1 cellular context compared by ENCODE assay signal in the genomic region with DNA sequence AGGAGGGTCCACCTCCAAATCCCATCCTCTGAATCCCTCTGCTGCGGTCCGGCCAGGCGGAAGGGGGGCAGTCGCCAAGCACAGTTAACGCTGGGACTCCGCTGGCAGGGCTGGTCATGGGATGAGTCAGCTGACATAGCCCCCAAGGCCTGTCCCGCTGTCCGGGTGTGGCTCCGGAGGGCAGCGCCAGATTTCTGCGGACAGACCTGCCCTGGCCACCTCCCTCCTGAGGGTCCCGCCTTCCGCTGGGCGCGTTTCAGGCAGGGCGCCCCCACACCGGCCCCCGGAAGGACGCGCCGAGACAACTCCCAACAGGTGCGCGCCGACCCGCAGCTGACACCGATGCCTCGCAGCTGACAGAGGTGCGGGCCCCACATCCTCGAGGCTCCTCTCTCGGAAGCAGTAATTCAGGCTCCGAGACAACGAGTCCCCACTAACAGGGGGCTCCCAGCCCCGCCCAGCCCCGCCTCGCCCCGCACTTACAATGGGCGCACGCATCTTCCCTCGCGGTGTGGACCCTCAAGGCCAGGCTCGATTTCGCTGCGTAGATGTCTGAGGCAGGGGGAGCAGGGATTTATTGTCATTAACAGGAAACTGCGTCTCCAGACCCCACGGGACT.
A peak's percentile ranks its signal among the peaks of the same experiment; 100 is the strongest.
TF ChIP-seq lines count a peak whose summit lies in the region.

No MANE protein-coding gene starts in this region.

TF ChIP-seq in H1, 55 proteins besides CTCF, POLR2A, EP300 and RAD21:
- TF ChIP-seq RFX5 (IDR thresholded peaks at IDR 0.05; ENCODE audit: borderline replicate concordance, low read depth, low read length) = no peak
- TF ChIP-seq TAF7 (optimal IDR thresholded peaks at IDR 0.05; ENCODE audit: borderline replicate concordance, low read depth, low read length) = no peak
- TF ChIP-seq, protein P1, sequence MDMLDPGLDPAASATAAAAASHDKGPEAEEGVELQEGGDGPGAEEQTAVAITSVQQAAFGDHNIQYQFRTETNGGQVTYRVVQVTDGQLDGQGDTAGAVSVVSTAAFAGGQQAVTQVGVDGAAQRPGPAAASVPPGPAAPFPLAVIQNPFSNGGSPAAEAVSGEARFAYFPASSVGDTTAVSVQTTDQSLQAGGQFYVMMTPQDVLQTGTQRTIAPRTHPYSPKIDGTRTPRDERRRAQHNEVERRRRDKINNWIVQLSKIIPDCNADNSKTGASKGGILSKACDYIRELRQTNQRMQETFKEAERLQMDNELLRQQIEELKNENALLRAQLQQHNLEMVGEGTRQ (IDR thresholded peaks at IDR 0.05; ENCODE audit: low read length) = peak; percentile 79; the same call in 1 of the 2 replicates
- TF ChIP-seq SAP30 (IDR thresholded peaks at IDR 0.05; ENCODE audit: insufficient read depth, insufficient replicate concordance, low read length) = peak; percentile 36
- no peak for TF ChIP-seq BRCA1 (IDR thresholded peaks at IDR 0.05; ENCODE audit: low read depth, low read length)
- no peak for TF ChIP-seq RXRA (IDR thresholded peaks at IDR 0.05; ENCODE audit: insufficient read depth, low read depth, low read length)
- no peak; the same call in 1 of the 2 replicates for TF ChIP-seq PHF8 (conservative IDR thresholded peaks at IDR 0.05; ENCODE audit: low read depth, low read length)
- TF ChIP-seq HDAC2 (IDR thresholded peaks at IDR 0.05; ENCODE audit: borderline replicate concordance in 1 of 2, low read depth in 2 of 2, low read length in 2 of 2) = no peak
- no peak for TF ChIP-seq CBX8 (IDR thresholded peaks at IDR 0.05; ENCODE audit: borderline replicate concordance, low read depth, low read length)
- TF ChIP-seq SIN3A (conservative IDR thresholded peaks at IDR 0.05 in 1 of 2, IDR thresholded peaks at IDR 0.05 in 1 of 2; ENCODE audit: low read depth in 1 of 2, low read length in 2 of 2) = peak; percentile 47 to 51; a peak in 3 of 4 replicates
- TF ChIP-seq, protein P2, sequence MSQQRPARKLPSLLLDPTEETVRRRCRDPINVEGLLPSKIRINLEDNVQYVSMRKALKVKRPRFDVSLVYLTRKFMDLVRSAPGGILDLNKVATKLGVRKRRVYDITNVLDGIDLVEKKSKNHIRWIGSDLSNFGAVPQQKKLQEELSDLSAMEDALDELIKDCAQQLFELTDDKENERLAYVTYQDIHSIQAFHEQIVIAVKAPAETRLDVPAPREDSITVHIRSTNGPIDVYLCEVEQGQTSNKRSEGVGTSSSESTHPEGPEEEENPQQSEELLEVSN (IDR thresholded peaks at IDR 0.05) = peak; percentile 67
- TF ChIP-seq JUN (IDR thresholded peaks at IDR 0.05; ENCODE audit: low read depth, low read length) = no peak
- no peak for TF ChIP-seq YY1 (IDR thresholded peaks at IDR 0.05; ENCODE audit: low read depth, low read length)
- TF ChIP-seq, protein P3, sequence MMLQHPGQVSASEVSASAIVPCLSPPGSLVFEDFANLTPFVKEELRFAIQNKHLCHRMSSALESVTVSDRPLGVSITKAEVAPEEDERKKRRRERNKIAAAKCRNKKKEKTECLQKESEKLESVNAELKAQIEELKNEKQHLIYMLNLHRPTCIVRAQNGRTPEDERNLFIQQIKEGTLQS (IDR thresholded peaks at IDR 0.05; ENCODE audit: insufficient read depth, low read depth, low read length) = peak; percentile 67; the same call in 1 of the 2 replicates
- TF ChIP-seq ASH2L (IDR thresholded peaks at IDR 0.05; ENCODE audit: low read length) = peak; percentile 47
- TF ChIP-seq JUND (IDR thresholded peaks at IDR 0.05; ENCODE audit: low read length) = no peak
- 0 out of 2 replicates have a peak, but pooled peaks have one; percentile 8 for TF ChIP-seq TBP (IDR thresholded peaks at IDR 0.05; ENCODE audit: low read depth, low read length)
- no peak for TF ChIP-seq ZNF274 (IDR thresholded peaks at IDR 0.05; ENCODE audit: borderline replicate concordance, extremely low read depth, low read length)
- TF ChIP-seq, protein P4, sequence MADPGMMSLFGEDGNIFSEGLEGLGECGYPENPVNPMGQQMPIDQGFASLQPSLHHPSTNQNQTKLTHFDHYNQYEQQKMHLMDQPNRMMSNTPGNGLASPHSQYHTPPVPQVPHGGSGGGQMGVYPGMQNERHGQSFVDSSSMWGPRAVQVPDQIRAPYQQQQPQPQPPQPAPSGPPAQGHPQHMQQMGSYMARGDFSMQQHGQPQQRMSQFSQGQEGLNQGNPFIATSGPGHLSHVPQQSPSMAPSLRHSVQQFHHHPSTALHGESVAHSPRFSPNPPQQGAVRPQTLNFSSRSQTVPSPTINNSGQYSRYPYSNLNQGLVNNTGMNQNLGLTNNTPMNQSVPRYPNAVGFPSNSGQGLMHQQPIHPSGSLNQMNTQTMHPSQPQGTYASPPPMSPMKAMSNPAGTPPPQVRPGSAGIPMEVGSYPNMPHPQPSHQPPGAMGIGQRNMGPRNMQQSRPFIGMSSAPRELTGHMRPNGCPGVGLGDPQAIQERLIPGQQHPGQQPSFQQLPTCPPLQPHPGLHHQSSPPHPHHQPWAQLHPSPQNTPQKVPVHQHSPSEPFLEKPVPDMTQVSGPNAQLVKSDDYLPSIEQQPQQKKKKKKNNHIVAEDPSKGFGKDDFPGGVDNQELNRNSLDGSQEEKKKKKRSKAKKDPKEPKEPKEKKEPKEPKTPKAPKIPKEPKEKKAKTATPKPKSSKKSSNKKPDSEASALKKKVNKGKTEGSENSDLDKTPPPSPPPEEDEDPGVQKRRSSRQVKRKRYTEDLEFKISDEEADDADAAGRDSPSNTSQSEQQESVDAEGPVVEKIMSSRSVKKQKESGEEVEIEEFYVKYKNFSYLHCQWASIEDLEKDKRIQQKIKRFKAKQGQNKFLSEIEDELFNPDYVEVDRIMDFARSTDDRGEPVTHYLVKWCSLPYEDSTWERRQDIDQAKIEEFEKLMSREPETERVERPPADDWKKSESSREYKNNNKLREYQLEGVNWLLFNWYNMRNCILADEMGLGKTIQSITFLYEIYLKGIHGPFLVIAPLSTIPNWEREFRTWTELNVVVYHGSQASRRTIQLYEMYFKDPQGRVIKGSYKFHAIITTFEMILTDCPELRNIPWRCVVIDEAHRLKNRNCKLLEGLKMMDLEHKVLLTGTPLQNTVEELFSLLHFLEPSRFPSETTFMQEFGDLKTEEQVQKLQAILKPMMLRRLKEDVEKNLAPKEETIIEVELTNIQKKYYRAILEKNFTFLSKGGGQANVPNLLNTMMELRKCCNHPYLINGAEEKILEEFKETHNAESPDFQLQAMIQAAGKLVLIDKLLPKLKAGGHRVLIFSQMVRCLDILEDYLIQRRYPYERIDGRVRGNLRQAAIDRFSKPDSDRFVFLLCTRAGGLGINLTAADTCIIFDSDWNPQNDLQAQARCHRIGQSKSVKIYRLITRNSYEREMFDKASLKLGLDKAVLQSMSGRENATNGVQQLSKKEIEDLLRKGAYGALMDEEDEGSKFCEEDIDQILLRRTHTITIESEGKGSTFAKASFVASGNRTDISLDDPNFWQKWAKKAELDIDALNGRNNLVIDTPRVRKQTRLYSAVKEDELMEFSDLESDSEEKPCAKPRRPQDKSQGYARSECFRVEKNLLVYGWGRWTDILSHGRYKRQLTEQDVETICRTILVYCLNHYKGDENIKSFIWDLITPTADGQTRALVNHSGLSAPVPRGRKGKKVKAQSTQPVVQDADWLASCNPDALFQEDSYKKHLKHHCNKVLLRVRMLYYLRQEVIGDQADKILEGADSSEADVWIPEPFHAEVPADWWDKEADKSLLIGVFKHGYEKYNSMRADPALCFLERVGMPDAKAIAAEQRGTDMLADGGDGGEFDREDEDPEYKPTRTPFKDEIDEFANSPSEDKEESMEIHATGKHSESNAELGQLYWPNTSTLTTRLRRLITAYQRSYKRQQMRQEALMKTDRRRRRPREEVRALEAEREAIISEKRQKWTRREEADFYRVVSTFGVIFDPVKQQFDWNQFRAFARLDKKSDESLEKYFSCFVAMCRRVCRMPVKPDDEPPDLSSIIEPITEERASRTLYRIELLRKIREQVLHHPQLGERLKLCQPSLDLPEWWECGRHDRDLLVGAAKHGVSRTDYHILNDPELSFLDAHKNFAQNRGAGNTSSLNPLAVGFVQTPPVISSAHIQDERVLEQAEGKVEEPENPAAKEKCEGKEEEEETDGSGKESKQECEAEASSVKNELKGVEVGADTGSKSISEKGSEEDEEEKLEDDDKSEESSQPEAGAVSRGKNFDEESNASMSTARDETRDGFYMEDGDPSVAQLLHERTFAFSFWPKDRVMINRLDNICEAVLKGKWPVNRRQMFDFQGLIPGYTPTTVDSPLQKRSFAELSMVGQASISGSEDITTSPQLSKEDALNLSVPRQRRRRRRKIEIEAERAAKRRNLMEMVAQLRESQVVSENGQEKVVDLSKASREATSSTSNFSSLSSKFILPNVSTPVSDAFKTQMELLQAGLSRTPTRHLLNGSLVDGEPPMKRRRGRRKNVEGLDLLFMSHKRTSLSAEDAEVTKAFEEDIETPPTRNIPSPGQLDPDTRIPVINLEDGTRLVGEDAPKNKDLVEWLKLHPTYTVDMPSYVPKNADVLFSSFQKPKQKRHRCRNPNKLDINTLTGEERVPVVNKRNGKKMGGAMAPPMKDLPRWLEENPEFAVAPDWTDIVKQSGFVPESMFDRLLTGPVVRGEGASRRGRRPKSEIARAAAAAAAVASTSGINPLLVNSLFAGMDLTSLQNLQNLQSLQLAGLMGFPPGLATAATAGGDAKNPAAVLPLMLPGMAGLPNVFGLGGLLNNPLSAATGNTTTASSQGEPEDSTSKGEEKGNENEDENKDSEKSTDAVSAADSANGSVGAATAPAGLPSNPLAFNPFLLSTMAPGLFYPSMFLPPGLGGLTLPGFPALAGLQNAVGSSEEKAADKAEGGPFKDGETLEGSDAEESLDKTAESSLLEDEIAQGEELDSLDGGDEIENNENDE (IDR thresholded peaks at IDR 0.05; ENCODE audit: insufficient replicate concordance, low read length) = no peak
- TF ChIP-seq POLR2AphosphoS5 (IDR thresholded peaks at IDR 0.05; ENCODE audit: low read depth, low read length) = peak; percentile 14; the same call in 1 of the 2 replicates
- TF ChIP-seq, protein P5, sequence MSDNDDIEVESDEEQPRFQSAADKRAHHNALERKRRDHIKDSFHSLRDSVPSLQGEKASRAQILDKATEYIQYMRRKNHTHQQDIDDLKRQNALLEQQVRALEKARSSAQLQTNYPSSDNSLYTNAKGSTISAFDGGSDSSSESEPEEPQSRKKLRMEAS (IDR thresholded peaks at IDR 0.05) = peak; percentile 82
- TF ChIP-seq NRF1 (IDR thresholded peaks at IDR 0.05; ENCODE audit: low read depth, low read length) = no peak
- peak; percentile 9; the same call in 1 of the 2 replicates for TF ChIP-seq CREB1 (IDR thresholded peaks at IDR 0.05)
- TF ChIP-seq EZH2 (IDR thresholded peaks at IDR 0.05; ENCODE audit: low read depth, low read length, severe bottlenecking) = no peak
- no peak for TF ChIP-seq BACH1 (IDR thresholded peaks at IDR 0.05; ENCODE audit: low read length)
- no peak for TF ChIP-seq CTBP2 (IDR thresholded peaks at IDR 0.05; ENCODE audit: borderline replicate concordance, insufficient read depth, insufficient read length, low read length)
- no peak for TF ChIP-seq SRF (IDR thresholded peaks at IDR 0.05; ENCODE audit: low read depth, low read length)
- no peak for TF ChIP-seq KDM1A (IDR thresholded peaks at IDR 0.05; ENCODE audit: borderline replicate concordance, low read length)
- peak; percentile 59 for TF ChIP-seq KDM4A (IDR thresholded peaks at IDR 0.05; ENCODE audit: low read depth, low read length, severe bottlenecking)
- TF ChIP-seq TEAD4 (IDR thresholded peaks at IDR 0.05; ENCODE audit: low read depth, low read length) = no peak
- no peak for TF ChIP-seq GTF2F1 (IDR thresholded peaks at IDR 0.05; ENCODE audit: borderline replicate concordance, low read depth, low read length)
- no peak for TF ChIP-seq CEBPB (IDR thresholded peaks at IDR 0.05; ENCODE audit: low read depth, low read length)
- TF ChIP-seq SP4 (IDR thresholded peaks at IDR 0.05; ENCODE audit: low read length) = no peak
